In genomic region chr2:127139766-127140165, GRCh38 we compare ENCODE assay signal across 13 cellular contexts.
"Had no signal": no experiment of that assay in that cellular context is flagged by ENCODE, and none has a peak within 500 bp of the region (broad histone marks: within the 10 kb centered on the region; RNA-seq: fewer than 3 reads in every experiment).

No MANE protein-coding gene starts in this region.

- H3K9me3 ChIP-seq: lower lobe of right lung, transverse colon had no signal

- H3K36me3 ChIP-seq: heart left ventricle, lower lobe of right lung, right atrium auricular region, transverse colon had no signal

- DNase-seq: activated CD4-positive, alpha-beta T cell treated with anti-CD3 and anti-CD28 coated beads, Interleukin-2, amount 10 ng/mL, durations not matched to agents 7 days and 5 days; activated CD8-positive, alpha-beta memory T cell treated with anti-CD3 and anti-CD28 coated beads for 24 hours; activated naive CD4-positive, alpha-beta T cell treated with anti-CD3 and anti-CD28 coated beads for 36 hours; heart left ventricle; lower lobe of right lung; posterior cingulate gyrus; small intestine; transverse colon had no signal

- H3K27ac Mint-ChIP-seq: activated CD4-positive, alpha-beta T cell treated with anti-CD3 and anti-CD28 coated beads, Interleukin-2, amount 10 ng/mL, durations not matched to agents 7 days and 5 days; activated naive CD4-positive, alpha-beta T cell treated with anti-CD3 and anti-CD28 coated beads for 36 hours; T-helper 1 cell treated with Interleukin-12 subunit alpha and Interleukin-12 subunit beta and Interleukin-4 antibody, amounts not matched to agents 30 μg/mL and 1 μg/mL, for 36 hours; WTC11 had no signal

- H3K27ac ChIP-seq: heart left ventricle, lower lobe of right lung, right atrium auricular region, transverse colon had no signal

- H3K9me3 Mint-ChIP-seq: activated CD4-positive, alpha-beta T cell treated with anti-CD3 and anti-CD28 coated beads, Interleukin-2, amount 10 ng/mL, durations not matched to agents 7 days and 5 days; activated naive CD4-positive, alpha-beta T cell treated with anti-CD3 and anti-CD28 coated beads for 36 hours; naive thymus-derived CD4-positive, alpha-beta T cell; T-helper 1 cell treated with Interleukin-12 subunit alpha and Interleukin-12 subunit beta and Interleukin-4 antibody, amounts not matched to agents 30 μg/mL and 1 μg/mL, for 36 hours had no signal

- H3K4me3 ChIP-seq: heart left ventricle, lower lobe of right lung, right atrium auricular region, transverse colon had no signal

- H3K36me3 Mint-ChIP-seq: naive thymus-derived CD4-positive, alpha-beta T cell; WTC11 had no signal

- H3K4me3 Mint-ChIP-seq: activated CD4-positive, alpha-beta T cell treated with anti-CD3 and anti-CD28 coated beads, Interleukin-2, amount 10 ng/mL, durations not matched to agents 7 days and 5 days; activated naive CD4-positive, alpha-beta T cell treated with anti-CD3 and anti-CD28 coated beads for 36 hours; naive thymus-derived CD4-positive, alpha-beta T cell; T-helper 1 cell treated with Interleukin-12 subunit alpha and Interleukin-12 subunit beta and Interleukin-4 antibody, amounts not matched to agents 30 μg/mL and 1 μg/mL, for 36 hours; WTC11 had no signal

- ATAC-seq: heart left ventricle; lower lobe of right lung; naive thymus-derived CD4-positive, alpha-beta T cell; WTC11 had no signal

- FAIRE-seq: frontal cortex, small intestine had no signal

- H3K27me3 ChIP-seq: right atrium auricular region, transverse colon had no signal

- H3K4me1 Mint-ChIP-seq: activated CD4-positive, alpha-beta T cell treated with anti-CD3 and anti-CD28 coated beads, Interleukin-2, amount 10 ng/mL, durations not matched to agents 7 days and 5 days; WTC11 had no signal
